In the genomic region with DNA sequence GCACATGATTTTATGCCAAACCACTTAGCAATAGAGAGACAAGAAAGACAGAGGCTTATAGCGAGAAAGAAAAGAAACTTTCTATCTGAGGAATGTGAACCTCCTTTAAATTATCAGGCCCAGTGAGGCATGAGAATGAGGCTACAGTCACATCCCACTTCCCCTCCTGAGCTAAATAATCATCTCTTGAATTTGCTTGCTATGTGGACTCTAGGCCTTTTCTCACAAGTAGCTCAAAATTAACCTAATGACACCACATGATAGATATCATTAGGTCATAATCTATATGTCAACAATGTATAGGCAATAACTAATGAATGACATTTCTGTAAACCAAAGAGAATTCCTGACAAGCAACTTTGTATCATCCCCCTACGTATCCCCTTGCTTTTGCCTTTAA, we compare ENCODE assay signal across 18 cellular contexts.
DNase-seq lines count a peak whose midpoint lies in the region; ATAC-seq, FAIRE-seq and TF ChIP-seq lines count a peak whose summit lies in the region.
"Had no signal": no experiment of that assay in that cellular context is flagged by ENCODE, and none has a peak within 500 bp of the region (broad histone marks: within the 10 kb centered on the region; RNA-seq: fewer than 3 reads in every experiment).

No MANE protein-coding gene starts in this region.

- peak; percentile 95 for FAIRE-seq in GM12891 (lab: Jason Lieb, UNC)
- FAIRE-seq: islet of Langerhans had no signal

- ATAC-seq in GM19463 (IDR thresholded peaks at IDR 0.05; ENCODE audit: unreplicated experiment) = peak; percentile 35
- ATAC-seq in HG02840 (IDR thresholded peaks at IDR 0.05; ENCODE audit: low FRiP score, unreplicated experiment) = peak; percentile 72
- ATAC-seq in HG03571 (IDR thresholded peaks at IDR 0.05; ENCODE audit: unreplicated experiment) = peak; percentile 45
- no peak for ATAC-seq in left colon
- ATAC-seq: activated CD4-positive, alpha-beta T cell treated with anti-CD3 and anti-CD28 coated beads for 36 hours; body of pancreas; Right ventricle myocardium inferior had no signal

- DNase-seq in GM12891 (ENCODE audit: insufficient read length, low spot score) (no peak), left colon (no peak), medulla oblongata (ENCODE audit: extremely low spot score) (no peak), SKM-1 (lab: John Stamatoyannopoulos, UW; ENCODE audit: unreplicated experiment) (no peak), head of caudate nucleus (no peak)
- DNase-seq: activated CD4-positive, alpha-beta T cell treated with anti-CD3 and anti-CD28 coated beads for 36 hours; activated naive CD4-positive, alpha-beta T cell treated with anti-CD3 and anti-CD28 coated beads, Interleukin-2, amount 50 U/mL, for 16 hours; body of pancreas; CD4-positive, alpha-beta memory T cell; NCI-H146; stomach; T-helper 2 cell; uterus had no signal

- intact Hi-C loops in left colon (cut with DNase I, micrococcal nuclease) (no loop called here), head of caudate nucleus (cut with DNase I) (no loop called here)

- TF ChIP-seq POLR2A in GM12891 (IDR thresholded peaks at IDR 0.05; ENCODE audit: low read depth, low read length) = no peak

TF ChIP-seq in GM12891, 5 proteins besides CTCF, POLR2A, EP300 and RAD21:
- TF ChIP-seq POU2F2 (IDR thresholded peaks at IDR 0.05; ENCODE audit: low read depth, low read length) = no peak
- TF ChIP-seq SPI1 (IDR thresholded peaks at IDR 0.05; ENCODE audit: low read depth, low read length) = peak; percentile 95
- TF ChIP-seq PAX5 (IDR thresholded peaks at IDR 0.05; ENCODE audit: insufficient read depth, low read length, severe bottlenecking) = no peak
- TF ChIP-seq POLR2AphosphoS5 (IDR thresholded peaks at IDR 0.05; ENCODE audit: low read depth, low read length) = no peak
